ENCODE assay signal across 17 cellular contexts in the genomic region with DNA sequence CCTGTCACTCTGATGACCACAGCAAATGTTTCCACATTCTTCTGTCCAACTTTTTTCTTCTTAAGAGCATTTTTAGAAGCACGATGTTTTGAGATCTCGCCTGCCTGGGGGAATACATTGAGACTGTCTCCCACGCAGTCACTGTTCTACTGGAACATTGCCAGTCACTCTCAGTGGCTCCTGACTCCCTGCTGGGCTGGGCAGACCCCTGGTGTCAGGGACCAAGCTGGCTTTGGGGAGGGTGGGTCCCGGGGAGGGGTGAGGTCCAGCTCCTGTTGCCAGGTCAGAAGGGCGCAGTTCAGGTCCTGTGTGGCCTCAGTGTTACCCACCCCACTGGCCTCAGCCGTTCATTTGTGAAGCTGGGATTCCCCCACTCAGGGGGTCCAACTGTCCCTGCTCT. TPM values are rescaled to one million over a fixed set of nuclear protein-coding genes. Genes with fewer than 3 reads are reported as not detected.
"Had no signal": no experiment of that assay in that cellular context is flagged by ENCODE, and none has a peak within 500 bp of the region (broad histone marks: within the 10 kb centered on the region; RNA-seq: fewer than 3 reads in every experiment).

No MANE protein-coding gene starts in this region.

- H3K9me3 ChIP-seq: esophagus muscularis mucosa, gastroesophageal sphincter, right atrium auricular region, testis, tibial nerve had no signal

- H3K27me3 Mint-ChIP-seq: naive thymus-derived CD4-positive, alpha-beta T cell; stimulated activated naive CD8-positive, alpha-beta T cell treated with anti-CD3 and anti-CD28 coated beads, Interleukin-15, Interleukin-2, amounts not matched to agents 100 ng/mL and 50 ng/mL, for 24 hours had no signal

- H3K9me3 Mint-ChIP-seq: naive thymus-derived CD4-positive, alpha-beta T cell; stimulated activated effector memory CD8-positive, alpha-beta T cell treated with anti-CD3 and anti-CD28 coated beads, Interleukin-12 subunit alpha, Interleukin-12 subunit beta, amount 100 ng/mL, for 72 hours; stimulated activated naive CD8-positive, alpha-beta T cell treated with anti-CD3 and anti-CD28 coated beads, Interleukin-15, Interleukin-2, amounts not matched to agents 100 ng/mL and 50 ng/mL, for 24 hours had no signal

- H3K27me3 ChIP-seq: dorsolateral prefrontal cortex, esophagus muscularis mucosa, gastroesophageal sphincter, hepatocyte, right atrium auricular region, testis, tibial nerve had no signal

- H3K4me3 Mint-ChIP-seq: naive thymus-derived CD4-positive, alpha-beta T cell; stimulated activated effector memory CD8-positive, alpha-beta T cell treated with anti-CD3 and anti-CD28 coated beads, Interleukin-12 subunit alpha, Interleukin-12 subunit beta, amount 100 ng/mL, for 72 hours; stimulated activated naive CD8-positive, alpha-beta T cell treated with anti-CD3 and anti-CD28 coated beads, Interleukin-15, Interleukin-2, amounts not matched to agents 100 ng/mL and 50 ng/mL, for 24 hours had no signal

- H3K4me3 ChIP-seq: dorsolateral prefrontal cortex, esophagus muscularis mucosa, gastroesophageal sphincter, hepatocyte, right atrium auricular region, smooth muscle cell, testis, tibial nerve had no signal

- H3K27ac ChIP-seq: dorsolateral prefrontal cortex, epithelial cell of prostate, esophagus muscularis mucosa, gastroesophageal sphincter, hepatocyte, right atrium auricular region, testis had no signal

- H2AFZ ChIP-seq: hepatocyte had no signal

- H3K36me3 ChIP-seq: esophagus muscularis mucosa, gastroesophageal sphincter, right atrium auricular region, tibial nerve had no signal

- H3K36me3 Mint-ChIP-seq: naive thymus-derived CD4-positive, alpha-beta T cell; stimulated activated effector memory CD8-positive, alpha-beta T cell treated with anti-CD3 and anti-CD28 coated beads, Interleukin-12 subunit alpha, Interleukin-12 subunit beta, amount 100 ng/mL, for 72 hours had no signal

- H3K4me2 ChIP-seq: hepatocyte, smooth muscle cell had no signal

- H3K4me1 ChIP-seq: testis had no signal

- DNase-seq: cortex of kidney; dorsolateral prefrontal cortex; effector CD8-positive, alpha-beta T cell; kidney; stimulated activated CD4-positive, alpha-beta T cell treated with anti-CD3 and anti-CD28 coated beads, Interleukin-4, amount 100 ng/mL, for 1 hour had no signal

- H3K4me1 Mint-ChIP-seq: stimulated activated effector memory CD8-positive, alpha-beta T cell treated with anti-CD3 and anti-CD28 coated beads, Interleukin-12 subunit alpha, Interleukin-12 subunit beta, amount 100 ng/mL, for 72 hours had no signal

- H3K27ac Mint-ChIP-seq: stimulated activated effector memory CD8-positive, alpha-beta T cell treated with anti-CD3 and anti-CD28 coated beads, Interleukin-12 subunit alpha, Interleukin-12 subunit beta, amount 100 ng/mL, for 72 hours; stimulated activated naive CD8-positive, alpha-beta T cell treated with anti-CD3 and anti-CD28 coated beads, Interleukin-15, Interleukin-2, amounts not matched to agents 100 ng/mL and 50 ng/mL, for 24 hours had no signal

RNA-seq across cellular contexts. Expression of a gene that starts 18.9 kb away (rescaled TPM):
- total RNA-seq: smooth muscle cell had no signal

RNA-seq across cellular contexts. Expression of a gene that starts 21.5 kb away (rescaled TPM):
- polyA plus RNA-seq: neural cell had no signal
